19 cellular contexts compared by ENCODE assay signal in the genomic region with DNA sequence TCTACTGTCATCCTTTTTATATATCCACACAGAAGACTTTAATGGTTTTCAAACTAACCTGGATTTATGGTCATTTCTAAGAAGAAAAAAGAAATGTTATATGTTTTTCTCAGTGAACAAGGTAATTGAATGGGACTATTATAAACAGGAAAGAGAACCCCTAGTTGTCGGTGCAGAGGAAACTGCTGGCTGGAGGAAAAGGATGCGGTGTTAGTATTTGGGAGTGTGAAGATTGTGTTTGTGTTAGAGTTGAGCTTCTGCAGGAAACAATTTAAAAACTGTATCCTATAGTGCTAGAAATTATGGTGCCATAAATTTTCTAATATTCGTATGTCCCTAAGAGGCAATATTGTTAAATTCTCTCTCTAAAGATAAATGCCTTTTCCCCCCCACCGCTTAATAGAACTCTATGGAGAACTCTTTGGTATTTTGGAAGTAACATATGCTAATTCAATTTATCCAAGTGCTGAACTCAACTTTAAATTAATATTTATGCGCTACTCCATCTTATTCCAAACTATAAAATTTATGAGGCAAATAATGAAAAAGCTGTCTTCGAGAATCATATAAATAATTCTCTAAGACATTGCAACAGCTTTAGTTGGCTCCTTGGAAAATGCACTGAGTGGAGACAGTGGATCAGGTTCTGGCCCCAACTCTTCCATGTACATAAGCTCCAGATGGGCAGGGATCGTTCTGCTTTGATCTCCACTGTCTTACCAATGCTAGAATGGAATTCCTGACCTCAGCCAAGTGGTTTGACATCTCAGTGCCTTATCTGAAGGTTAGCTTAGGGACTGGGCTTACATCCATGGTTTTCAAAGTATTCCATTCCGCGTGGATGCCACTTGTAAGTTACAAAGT. TPM values are rescaled to one million over a fixed set of nuclear protein-coding genes. Genes with fewer than 3 reads are reported as not detected.
A peak's percentile ranks its signal among the peaks of the same experiment; 100 is the strongest.
DNase-seq lines count a peak whose midpoint lies in the region; ATAC-seq and TF ChIP-seq lines count a peak whose summit lies in the region.
"Had no signal": no experiment of that assay in that cellular context is flagged by ENCODE, and none has a peak within 500 bp of the region (broad histone marks: within the 10 kb centered on the region; RNA-seq: fewer than 3 reads in every experiment).

No MANE protein-coding gene starts in this region.

- H3K27me3 Mint-ChIP-seq in CD8-positive, alpha-beta T cell (ENCODE audit: low read depth) = no peaks in the 10 kb centered on the region
- H3K27me3 Mint-ChIP-seq in glutamatergic neuron (ENCODE audit: unreplicated experiment) = no peaks in the 10 kb centered on the region
- H3K27me3 Mint-ChIP-seq: B cell had no signal

- H3K9me3 ChIP-seq in CD8-positive, alpha-beta T cell (ENCODE audit: low read length) = no peaks in the 10 kb centered on the region
- H3K9me3 ChIP-seq: SJCRH30 had no signal

- H3K4me3 ChIP-seq in CD8-positive, alpha-beta T cell (ENCODE audit: low read depth, low read length) = no peak overlapping the region
- no peak overlapping the region for H3K4me3 ChIP-seq in fibroblast of mammary gland (ENCODE audit: control insufficient read depth, low read depth, low read length)
- H3K4me3 ChIP-seq: SJCRH30 had no signal

- H3K4me1 Mint-ChIP-seq in CD8-positive, alpha-beta T cell (ENCODE audit: low read depth) = peaks cover 77% of the 10 kb centered on the region
- H3K4me1 Mint-ChIP-seq in glutamatergic neuron (ENCODE audit: low read depth, unreplicated experiment) = peaks cover 32% of the 10 kb centered on the region

- intact Hi-C loops in CD8-positive, alpha-beta T cell (cut with DNase I, micrococcal nuclease) = no loop called here

- H3K36me3 Mint-ChIP-seq in CD8-positive, alpha-beta T cell = peaks cover 6% of the 10 kb centered on the region
- no peaks in the 10 kb centered on the region for H3K36me3 Mint-ChIP-seq in glutamatergic neuron (ENCODE audit: unreplicated experiment)
- H3K36me3 Mint-ChIP-seq: mesothelial cell of epicardium had no signal

- CTCF ChIA-PET in CD8-positive, alpha-beta T cell (lab: Charles Lee) = no interaction called here

- peaks cover 43% of the 10 kb centered on the region for H3K4me1 ChIP-seq in CD8-positive, alpha-beta T cell (ENCODE audit: insufficient read depth, low read length)

- no peaks in the 10 kb centered on the region for H3K27me3 ChIP-seq in CD8-positive, alpha-beta T cell (ENCODE audit: insufficient read depth, low read length)
- H3K27me3 ChIP-seq: SJCRH30 had no signal

- H3K27ac Mint-ChIP-seq in CD8-positive, alpha-beta T cell = no peak overlapping the region
- H3K27ac Mint-ChIP-seq in glutamatergic neuron (ENCODE audit: unreplicated experiment) = no peak overlapping the region
- H3K27ac Mint-ChIP-seq: B cell; brain; mesothelial cell of epicardium; T-helper 2 cell treated with Interferon-gamma antibody and Interleukin-4, amounts not matched to agents 5 μg/mL and 100 μg/mL, for 36 hours had no signal

- DNase-seq in CD8-positive, alpha-beta T cell = no peak
- DNase-seq in NCI-H69 (lab: John Stamatoyannopoulos, UW) (peak; percentile 30), fibroblast of mammary gland (ENCODE audit: low read depth) (peak; percentile 48), lung microvascular endothelial cell (ENCODE audit: low read depth in 2 of 2) (peak; percentile 70 to 74), NCI-H187 treated with DMSO at 0.1 percent for 48 hours (lab: John Stamatoyannopoulos, UW) (no peak), glutamatergic neuron (no peak), GM03348 (ENCODE audit: low spot score) (no peak)
- DNase-seq: activated gamma-delta T cell treated with Interleukin-2 at 50 U/mL for 16 hours, DMS153, islet precursor cell, NCI-H187, NCI-H510A treated with DMSO at 0.1 percent for 48 hours, SJCRH30, substantia nigra had no signal

- ATAC-seq in CD8-positive, alpha-beta T cell = no peak
- ATAC-seq: activated CD4-positive, CD25-positive, alpha-beta regulatory T cell treated with anti-CD3 and anti-CD28 coated beads, Interleukin-2, amount 50 U/mL, for 24 hours had no signal

- TF ChIP-seq CTCF in CD8-positive, alpha-beta T cell (IDR thresholded peaks at IDR 0.05) = no peak
- TF ChIP-seq CTCF in fibroblast of mammary gland (conservative IDR thresholded peaks at IDR 0.05; ENCODE audit: control insufficient read depth, insufficient read depth, low read depth, low read length) (no peak), glutamatergic neuron (IDR thresholded peaks at IDR 0.05; ENCODE audit: partially characterized antibody, unreplicated experiment) (no peak)

- H3K36me3 ChIP-seq in CD8-positive, alpha-beta T cell (ENCODE audit: insufficient read depth, low read length) = no peaks in the 10 kb centered on the region

- H3K27ac ChIP-seq in CD8-positive, alpha-beta T cell (ENCODE audit: low read depth, low read length) = no peak overlapping the region
- H3K27ac ChIP-seq: SJCRH30 had no signal

- POLR2A ChIA-PET in CD8-positive, alpha-beta T cell (lab: Charles Lee) = no interaction called here

- peak overlapping the region; percentile 26 for H3K4me3 Mint-ChIP-seq in CD8-positive, alpha-beta T cell
- no peak overlapping the region for H3K4me3 Mint-ChIP-seq in glutamatergic neuron (ENCODE audit: unreplicated experiment)
- H3K4me3 Mint-ChIP-seq: B cell; mesothelial cell of epicardium; T-helper 2 cell treated with Interferon-gamma antibody and Interleukin-4, amounts not matched to agents 5 μg/mL and 100 μg/mL, for 36 hours had no signal

- H3K9me3 Mint-ChIP-seq in CD8-positive, alpha-beta T cell = no peaks in the 10 kb centered on the region
- peaks cover 3% of the 10 kb centered on the region for H3K9me3 Mint-ChIP-seq in glutamatergic neuron (ENCODE audit: unreplicated experiment)
- H3K9me3 Mint-ChIP-seq: brain; mesothelial cell of epicardium; T-helper 2 cell treated with Interferon-gamma antibody and Interleukin-4, amounts not matched to agents 5 μg/mL and 100 μg/mL, for 36 hours had no signal

RNA-seq across cellular contexts. Expression of gene BZW2, which starts 5.6 kb away (rescaled TPM):
- total RNA-seq in CD8-positive, alpha-beta T cell = 10 to 100 TPM; 23.2 to 23.8 TPM
- 56.9 and 73.2 TPM in 2 replicates for total RNA-seq in lung microvascular endothelial cell
- 86.7 TPM for total RNA-seq in glutamatergic neuron (ENCODE audit: unreplicated experiment)

RNA-seq across cellular contexts. Expression of gene ANKMY2, which starts 6.1 kb away (rescaled TPM):
- total RNA-seq in CD8-positive, alpha-beta T cell = 1 to 10 TPM; 3.9 TPM
- 7.9 and 8.5 TPM in 2 replicates for total RNA-seq in lung microvascular endothelial cell
- 9.4 TPM for total RNA-seq in glutamatergic neuron (ENCODE audit: unreplicated experiment)

Comparison
In these comparisons a context has a peak if more than half of its experiments do, and no peak if none do; other contexts are left out.
1. DNase-seq: peak in NCI-H69 (single experiment), fibroblast of mammary gland (single experiment) and lung microvascular endothelial cell (2 of 2); none in CD8-positive, alpha-beta T cell (0 of 7), NCI-H187 treated with DMSO at 0.1 percent for 48 hours (single experiment), glutamatergic neuron (single experiment) and GM03348 (single experiment).